ENCODE assay signal across 11 cellular contexts in genomic region chr2:237701859-237702370, GRCh38.
DNase-seq lines count a peak whose midpoint lies in the region; ATAC-seq, FAIRE-seq and TF ChIP-seq lines count a peak whose summit lies in the region.
"Had no signal": no experiment of that assay in that cellular context is flagged by ENCODE, and none has a peak within 500 bp of the region (broad histone marks: within the 10 kb centered on the region; RNA-seq: fewer than 3 reads in every experiment).

No MANE protein-coding gene starts in this region.

- no peak for TF ChIP-seq EP300 in SK-N-SH (IDR thresholded peaks at IDR 0.05; ENCODE audit: borderline replicate concordance in 1 of 2, low read depth in 1 of 2, low read length in 1 of 2)

- no peak overlapping the region for H2AFZ ChIP-seq in SK-N-SH (ENCODE audit: low read depth)

- DNase-seq in SK-N-SH (peak; percentile 46), pancreas (no peak), NCI-H1092 treated with DMSO at 0.1 percent for 48 hours (lab: John Stamatoyannopoulos, UW) (no peak)
- DNase-seq in stimulated activated naive CD8-positive, alpha-beta T cell treated with anti-CD3 and anti-CD28 coated beads, Interleukin-15, amount 100 ng/mL, for 72 hours: no peak

- H3K27ac Mint-ChIP-seq in activated naive CD8-positive, alpha-beta T cell: peak overlapping the region; percentile 99
- peak overlapping the region; percentile 88 to 92 for H3K27ac Mint-ChIP-seq in stimulated activated naive CD8-positive, alpha-beta T cell treated with anti-CD3 and anti-CD28 coated beads, Interleukin-15, amount 100 ng/mL, for 72 hours

- H3K9me3 Mint-ChIP-seq in activated naive CD8-positive, alpha-beta T cell (ENCODE audit: low read depth): no peaks in the 10 kb centered on the region
- H3K9me3 Mint-ChIP-seq in stimulated activated naive CD8-positive, alpha-beta T cell treated with anti-CD3 and anti-CD28 coated beads, Interleukin-15, amount 100 ng/mL, for 72 hours: no peaks in the 10 kb centered on the region

- FAIRE-seq in pancreas (lab: Jason Lieb, UNC): no peak
- FAIRE-seq: A204.1, HTR-8/SVneo, TTC549 had no signal

- intact Hi-C loops in pancreas (cut with DNase I): no loop called here

- no peaks in the 10 kb centered on the region for H3K9me2 ChIP-seq in SK-N-SH

- H3K4me3 Mint-ChIP-seq in activated naive CD8-positive, alpha-beta T cell: peak overlapping the region; percentile 84
- H3K4me3 Mint-ChIP-seq in stimulated activated naive CD8-positive, alpha-beta T cell treated with anti-CD3 and anti-CD28 coated beads, Interleukin-15, amount 100 ng/mL, for 72 hours: peak overlapping the region; percentile 80 to 81

- H3K9me3 ChIP-seq in SK-N-SH (no peaks in the 10 kb centered on the region), iPS-20b (ENCODE audit: insufficient read depth, low read depth, low read length) (no peaks in the 10 kb centered on the region), pancreas (no peaks in the 10 kb centered on the region)

- CTCF ChIA-PET in SK-N-SH (lab: Yijun Ruan, JAX): interaction anchor here (1.0 to 4.6 kb wide), 7 partner anchors 10 to 43 kb away, joined by 3 to 22 read pairs (median 7); no protein-coding TSS in a partner anchor

- WGBS in SK-N-SH (ENCODE audit: low lambda C conversion rate): 70% methylated on average over 9 of the region's 10 CpGs
- WGBS in pancreas, 2 donors: 46 to 47% methylated on average over 10 of the region's 10 CpGs

- ATAC-seq in SK-N-SH treated with all-trans-retinoic acid at 6 μM for 48 hours: no peak
- no peak for ATAC-seq in stimulated activated naive CD8-positive, alpha-beta T cell treated with anti-CD3 and anti-CD28 coated beads, Interleukin-15, amount 100 ng/mL, for 72 hours
- no peak for ATAC-seq in pancreas
- no peak for ATAC-seq in GM21737 (IDR thresholded peaks at IDR 0.05; ENCODE audit: unreplicated experiment)

- H3F3A ChIP-seq in SK-N-SH (replicated peaks; ENCODE audit: insufficient read depth): peaks cover 27% of the 10 kb centered on the region

- POLR2A ChIA-PET in SK-N-SH (lab: Yijun Ruan, JAX): no interaction called here

- H3K4me1 ChIP-seq in SK-N-SH (ENCODE audit: control insufficient read depth in 1 of 2, insufficient read depth in 2 of 2, low read depth in 1 of 2, low read length in 1 of 2) (peaks cover 54 to 79% of the 10 kb centered on the region in 2 experiments), iPS-20b (ENCODE audit: insufficient read depth, low read length) (peaks cover 49% of the 10 kb centered on the region), pancreas (peaks cover 7 to 53% (median 28%) of the 10 kb centered on the region in 3 donors)

- H3K36me3 ChIP-seq in SK-N-SH (replicated peaks in 1 of 2; ENCODE audit: control insufficient read depth in 1 of 2, insufficient read depth in 2 of 2, low read length in 1 of 2): peaks cover 0 to 3% of the 10 kb centered on the region in 2 experiments
- no peaks in the 10 kb centered on the region for H3K36me3 ChIP-seq in iPS-20b (ENCODE audit: insufficient read depth, low read depth, low read length)
- H3K36me3 ChIP-seq in pancreas: no peaks in the 10 kb centered on the region

- H3K9ac ChIP-seq in SK-N-SH (peak overlapping the region; percentile 70; the same call in 1 of the 2 replicates), iPS-20b (ENCODE audit: low read depth, low read length) (peak overlapping the region; percentile 52; the same call in 1 of the 2 replicates)

- TF ChIP-seq RAD21 in SK-N-SH (IDR thresholded peaks at IDR 0.05; ENCODE audit: low read length): no peak

- no peaks in the 10 kb centered on the region for H3K36me3 Mint-ChIP-seq in activated naive CD8-positive, alpha-beta T cell

- H3K27ac ChIP-seq in SK-N-SH (ENCODE audit: low read depth in 2 of 2, low read length in 1 of 2) (peak overlapping the region; percentile 92 to 95), iPS-20b (ENCODE audit: low read length) (peak overlapping the region; percentile 60), pancreas (peak overlapping the region in 2 of 4 donors; percentile 53 to 58)

- no peaks in the 10 kb centered on the region for H3K27me3 ChIP-seq in SK-N-SH (ENCODE audit: insufficient read depth)
- no peaks in the 10 kb centered on the region for H3K27me3 ChIP-seq in iPS-20b (ENCODE audit: insufficient read depth, low read length)
- no peaks in the 10 kb centered on the region for H3K27me3 ChIP-seq in pancreas

- peak overlapping the region; percentile 80 for H3K4me2 ChIP-seq in SK-N-SH

- peaks cover 100% of the 10 kb centered on the region for H3K79me2 ChIP-seq in SK-N-SH (ENCODE audit: insufficient read depth)

- H3K4me3 ChIP-seq in SK-N-SH (ENCODE audit: low read depth in 2 of 2, low read length in 1 of 2) (no peak overlapping the region), iPS-20b (ENCODE audit: low read length) (peak overlapping the region; percentile 41), pancreas (peak overlapping the region in 1 of 4 donors; percentile 7)

- TF ChIP-seq CTCF in SK-N-SH (IDR thresholded peaks at IDR 0.05): no peak
- no peak for TF ChIP-seq CTCF in pancreas (IDR thresholded peaks at IDR 0.05)

- no peaks in the 10 kb centered on the region for H3K27me3 Mint-ChIP-seq in activated naive CD8-positive, alpha-beta T cell
- H3K27me3 Mint-ChIP-seq in stimulated activated naive CD8-positive, alpha-beta T cell treated with anti-CD3 and anti-CD28 coated beads, Interleukin-15, amount 100 ng/mL, for 72 hours: no peaks in the 10 kb centered on the region

- H3K4me1 Mint-ChIP-seq in activated naive CD8-positive, alpha-beta T cell (ENCODE audit: low read depth): peaks cover 95% of the 10 kb centered on the region
- peaks cover 100% of the 10 kb centered on the region for H3K4me1 Mint-ChIP-seq in stimulated activated naive CD8-positive, alpha-beta T cell treated with anti-CD3 and anti-CD28 coated beads, Interleukin-15, amount 100 ng/mL, for 72 hours

- peaks cover 78% of the 10 kb centered on the region for H4K20me1 ChIP-seq in SK-N-SH (ENCODE audit: insufficient read depth)

TF ChIP-seq in SK-N-SH, 30 proteins besides CTCF, POLR2A, EP300 and RAD21:
- peak; percentile 7; the same call in 1 of the 2 replicates for TF ChIP-seq MXI1 (IDR thresholded peaks at IDR 0.05; ENCODE audit: low read depth, low read length)
- TF ChIP-seq FOXM1 (IDR thresholded peaks at IDR 0.05; ENCODE audit: low read depth): no peak

TF ChIP-seq in SK-N-SH treated with all-trans-retinoic acid at 6 μM for 48 hours, 23 proteins besides CTCF, POLR2A, EP300 and RAD21 (continues in another document):
- no peak for TF ChIP-seq CREB5 (CRISPR knock-in tag; IDR thresholded peaks at IDR 0.05; ENCODE audit: low read depth)
- no peak for TF ChIP-seq ZFP3 (CRISPR knock-in tag; IDR thresholded peaks at IDR 0.05)
- TF ChIP-seq ISL1 (CRISPR knock-in tag; IDR thresholded peaks at IDR 0.05): no peak
- TF ChIP-seq GLIS3 (CRISPR knock-in tag; IDR thresholded peaks at IDR 0.05): no peak
- TF ChIP-seq ZNF565 (CRISPR knock-in tag; conservative IDR thresholded peaks at IDR 0.05; ENCODE audit: low read depth): no peak
- TF ChIP-seq ZC3H10 (CRISPR knock-in tag; IDR thresholded peaks at IDR 0.05): no peak
- no peak for TF ChIP-seq POU6F1 (CRISPR knock-in tag; IDR thresholded peaks at IDR 0.05; ENCODE audit: borderline replicate concordance, low read depth)
- no peak for TF ChIP-seq ESRRG (CRISPR knock-in tag; IDR thresholded peaks at IDR 0.05)
- TF ChIP-seq BACH2 (CRISPR knock-in tag; IDR thresholded peaks at IDR 0.05; ENCODE audit: borderline replicate concordance): no peak
- no peak for TF ChIP-seq ARNTL (CRISPR knock-in tag; IDR thresholded peaks at IDR 0.05; ENCODE audit: borderline replicate concordance, low read depth)
- TF ChIP-seq CSRNP3 (CRISPR knock-in tag; IDR thresholded peaks at IDR 0.05): no peak
- no peak for TF ChIP-seq SNAI2 (CRISPR knock-in tag; IDR thresholded peaks at IDR 0.05)
- TF ChIP-seq ZNF70 (CRISPR knock-in tag; IDR thresholded peaks at IDR 0.05): no peak
- TF ChIP-seq OSR1 (CRISPR knock-in tag; IDR thresholded peaks at IDR 0.05): no peak
- no peak for TF ChIP-seq CSDC2 (CRISPR knock-in tag; IDR thresholded peaks at IDR 0.05)
